ENCODE assay signal across 8 cellular contexts in genomic region chr3:39124876-39125836, GRCh38. TPM values are rescaled to one million over a fixed set of nuclear protein-coding genes. Genes with fewer than 3 reads are reported as not detected.
DNase-seq lines count a peak whose midpoint lies in the region; TF ChIP-seq lines count a peak whose summit lies in the region.

No MANE protein-coding gene starts in this region.

- H3K36me3 ChIP-seq in ascending aorta (no peaks in the 10 kb centered on the region), tibial artery (peaks cover 0 to 16% (median 5%) of the 10 kb centered on the region in 3 donors)

- H3K4me3 ChIP-seq in ascending aorta (no peak overlapping the region), tibial artery (no peak overlapping the region)

- peaks cover 0 to 8% of the 10 kb centered on the region in 2 donors for H3K4me1 ChIP-seq in ascending aorta
- H3K4me1 ChIP-seq in tibial artery, result peaks cover 0 to 17% (median 13%) of the 10 kb centered on the region in 4 donors

- H3K27ac ChIP-seq in ascending aorta (peak overlapping the region in 1 of 2 donors; percentile 6), tibial artery (peak overlapping the region in 1 of 2 donors; percentile 52), caudate nucleus (ENCODE audit: low read depth, low read length) (no peak overlapping the region)

- no peaks in the 10 kb centered on the region for H3K27me3 ChIP-seq in ascending aorta
- H3K27me3 ChIP-seq in tibial artery, result no peaks in the 10 kb centered on the region

- DNase-seq in DMS53 (lab: John Stamatoyannopoulos, UW) (peak; percentile 39), DMS53 treated with DMSO at 0.1 percent for 48 hours (lab: John Stamatoyannopoulos, UW; ENCODE audit: unreplicated experiment) (no peak), ascending aorta (ENCODE audit: low spot score in 2 of 2) (no peak), iris pigment epithelial cell (ENCODE audit: low read depth) (peak; percentile 51), tibial artery (peak in 1 of 2 donors; percentile 66), SKM-1 (lab: John Stamatoyannopoulos, UW; ENCODE audit: unreplicated experiment) (no peak), caudate nucleus (lab: John Stamatoyannopoulos, UW) (no peak)
- no peak for DNase-seq in activated CD4-positive, alpha-beta T cell treated with anti-CD3 and anti-CD28 coated beads for 1 hour

- H3K9me3 ChIP-seq in ascending aorta (no peaks in the 10 kb centered on the region), tibial artery (no peaks in the 10 kb centered on the region)

- intact Hi-C loops in ascending aorta (cut with DNase I), result no loop called here
- intact Hi-C loops in tibial artery (cut with DNase I; ENCODE audit: low total_unique reads), result loop anchor here (2.0 to 5.0 kb wide), 2 partner anchors 67 to 168 kb away; partner anchors contain the start of gene XIRP1

- TF ChIP-seq CTCF in ascending aorta (IDR thresholded peaks at IDR 0.05) (peak; percentile 29 to 52 (median 46)), tibial artery (IDR thresholded peaks at IDR 0.05) (peak; percentile 46 to 54)

RNA-seq across cellular contexts. Expression of gene TTC21A, which starts 17.7 kb away (rescaled TPM):
- 0.43 TPM for total RNA-seq in ascending aorta

RNA-seq across cellular contexts. Expression of gene GORASP1, which starts 17.7 kb away (rescaled TPM):
- 186 TPM for total RNA-seq in ascending aorta

RNA-seq across cellular contexts. Expression of gene CSRNP1, which starts 28.2 kb away (rescaled TPM):
- total RNA-seq in ascending aorta, result 176 TPM

Comparison
In these comparisons a context has a peak if more than half of its experiments do, and no peak if none do; other contexts are left out.
1. DNase-seq: peak in DMS53 (single experiment) and iris pigment epithelial cell (single experiment); none in DMS53 treated with DMSO at 0.1 percent for 48 hours (single experiment), ascending aorta (0 of 2), SKM-1 (single experiment), caudate nucleus (0 of 61) and activated CD4-positive, alpha-beta T cell treated with anti-CD3 and anti-CD28 coated beads for 1 hour (single experiment).